ENCODE assay signal across 13 cellular contexts in the genomic region with DNA sequence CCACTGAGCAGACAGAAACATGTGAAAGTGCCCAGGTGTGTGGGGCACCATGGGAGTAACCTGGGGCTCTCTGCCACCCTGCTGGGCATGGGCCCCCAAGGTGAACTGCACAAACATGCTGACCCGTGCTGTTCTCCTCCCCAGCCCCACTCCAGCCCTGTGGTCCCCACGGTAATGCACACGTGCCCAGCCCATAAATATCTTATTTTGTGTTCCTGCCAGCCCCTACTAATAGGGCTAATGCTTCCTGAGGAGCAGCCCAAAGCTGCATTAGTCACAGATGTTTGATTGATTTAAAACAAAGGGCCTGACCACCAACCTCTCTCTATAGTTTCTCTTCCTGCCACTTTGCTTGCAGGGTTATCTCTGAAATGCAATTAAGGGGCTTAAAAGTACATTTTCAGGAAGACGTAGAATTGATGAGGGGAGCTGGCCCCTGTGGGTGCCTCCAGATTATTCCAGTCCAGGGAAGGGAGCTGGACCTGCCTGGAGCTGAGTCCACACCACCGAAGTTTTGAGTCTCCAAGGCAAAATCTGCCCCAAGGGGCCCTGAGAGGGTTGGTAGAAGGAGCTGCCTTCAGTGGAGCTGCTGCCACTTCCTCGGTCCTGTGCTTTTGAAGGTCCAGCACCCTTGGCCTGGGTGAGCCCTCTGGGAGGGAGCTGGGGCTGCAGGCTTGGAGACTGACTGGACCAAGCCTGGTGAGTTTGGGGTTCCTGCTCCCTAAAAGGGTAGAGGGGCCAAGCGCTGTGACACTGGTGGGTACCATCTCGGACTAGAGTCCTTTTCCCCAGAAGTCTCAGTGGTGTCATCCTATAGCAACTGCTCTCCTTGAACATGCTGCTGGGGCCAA.
A peak's percentile ranks its signal among the peaks of the same experiment; 100 is the strongest.
DNase-seq lines count a peak whose midpoint lies in the region; TF ChIP-seq lines count a peak whose summit lies in the region.
"Had no signal": no experiment of that assay in that cellular context is flagged by ENCODE, and none has a peak within 500 bp of the region (broad histone marks: within the 10 kb centered on the region; RNA-seq: fewer than 3 reads in every experiment).

No MANE protein-coding gene starts in this region.

- H3K9me3 ChIP-seq in Loucy (ENCODE audit: insufficient read depth, low read depth, low read length) (no peaks in the 10 kb centered on the region), esophagus muscularis mucosa (no peaks in the 10 kb centered on the region), spleen (no peaks in the 10 kb centered on the region), trophoblast cell (ENCODE audit: insufficient read depth, low read depth, low read length) (no peaks in the 10 kb centered on the region), SJCRH30 (replicated peaks) (no peaks in the 10 kb centered on the region)

- intact Hi-C loops in esophagus muscularis mucosa (cut with DNase I): no loop called here
- intact Hi-C loops in spleen (cut with DNase I; ENCODE audit: low total_unique reads): no loop called here
- intact Hi-C loops in activated T-helper 1 cell treated with anti-CD3 and anti-CD28 coated beads, Interleukin-12 subunit alpha, Interleukin-12 subunit beta, Interleukin-2, Interleukin-4 antibody, amounts not matched to agents 30 ng/mL and 10 ng/mL and 1 ng/mL, durations not matched to agents 14 hours and 24 hours and 36 hours (cut with micrococcal nuclease): no loop called here

- no peak for TF ChIP-seq POLR2A in esophagus muscularis mucosa (IDR thresholded peaks at IDR 0.05; ENCODE audit: low read depth)
- TF ChIP-seq POLR2A in spleen (IDR thresholded peaks at IDR 0.05): no peak

- TF ChIP-seq CTCF in Loucy (conservative IDR thresholded peaks at IDR 0.05; ENCODE audit: low read length) (no peak), esophagus muscularis mucosa (IDR thresholded peaks at IDR 0.05) (no peak), spleen (IDR thresholded peaks at IDR 0.05 in 8 of 11, conservative IDR thresholded peaks at IDR 0.05 in 3 of 11) (no peak)

- H3K18ac ChIP-seq in trophoblast cell (ENCODE audit: low read length): no peak overlapping the region

- H3K27ac ChIP-seq in esophagus muscularis mucosa (replicated peaks in 1 of 4): no peak overlapping the region
- no peak overlapping the region for H3K27ac ChIP-seq in spleen
- H3K27ac ChIP-seq in trophoblast cell (ENCODE audit: low read depth, low read length): no peak overlapping the region
- H3K27ac ChIP-seq in SJCRH30: no peak overlapping the region

- H3K4me1 ChIP-seq in Loucy (ENCODE audit: insufficient read depth, low read length, poor library complexity, severe bottlenecking): peaks cover 35% of the 10 kb centered on the region
- H3K4me1 ChIP-seq in esophagus muscularis mucosa: no peaks in the 10 kb centered on the region
- H3K4me1 ChIP-seq in spleen: no peaks in the 10 kb centered on the region
- no peaks in the 10 kb centered on the region for H3K4me1 ChIP-seq in trophoblast cell (ENCODE audit: control insufficient read depth in 1 of 2, insufficient read depth in 2 of 2, low read length in 2 of 2)
- H3K4me1 ChIP-seq in SJCRH30: no peaks in the 10 kb centered on the region

- no peaks in the 10 kb centered on the region for H3K79me1 ChIP-seq in trophoblast cell (ENCODE audit: low read length)

- H3K9me2 ChIP-seq in Loucy (replicated peaks; ENCODE audit: low read depth, low read length): no peaks in the 10 kb centered on the region

- no peak overlapping the region for H3K4ac ChIP-seq in trophoblast cell (ENCODE audit: low read depth, low read length)

- no peak overlapping the region for H3K4me3 Mint-ChIP-seq in activated T-helper 1 cell treated with anti-CD3 and anti-CD28 coated beads, Interleukin-12 subunit alpha, Interleukin-12 subunit beta, Interleukin-2, Interleukin-4 antibody, amounts not matched to agents 30 ng/mL and 10 ng/mL and 1 ng/mL, durations not matched to agents 14 hours and 24 hours and 36 hours
- H3K4me3 Mint-ChIP-seq: IgD-negative memory B cell had no signal

- DNase-seq in RPMI7951 (ENCODE audit: low read depth): peak; percentile 19
- peak; percentile 89 for DNase-seq in esophagus muscularis mucosa (ENCODE audit: extremely low spot score)
- DNase-seq in spleen: peak; percentile 43
- DNase-seq in trophoblast cell: no peak
- DNase-seq in SJCRH30: no peak
- no peak for DNase-seq in activated T-helper 1 cell treated with anti-CD3 and anti-CD28 coated beads, Interleukin-12 subunit alpha, Interleukin-12 subunit beta, Interleukin-2, Interleukin-4 antibody, amounts not matched to agents 30 ng/mL and 10 ng/mL and 1 ng/mL, durations not matched to agents 14 hours and 24 hours and 36 hours (ENCODE audit: low spot score)
- DNase-seq: DMS153; NCI-H1436; NCI-H2081; NCI-H524; NK-92 treated with Interleukin-12 subunit alpha and Interleukin-12 subunit beta, amount 100 ng/mL, for 24 hours had no signal

- no peak overlapping the region for H2BK5ac ChIP-seq in trophoblast cell (ENCODE audit: low read depth, low read length, poor library complexity)

- H3K9ac ChIP-seq in Loucy (ENCODE audit: low read depth, low read length, poor library complexity, severe bottlenecking) (peak overlapping the region; percentile 21), trophoblast cell (ENCODE audit: low read length) (no peak overlapping the region)

- H3K27me3 Mint-ChIP-seq in activated T-helper 1 cell treated with anti-CD3 and anti-CD28 coated beads, Interleukin-12 subunit alpha, Interleukin-12 subunit beta, Interleukin-2, Interleukin-4 antibody, amounts not matched to agents 30 ng/mL and 10 ng/mL and 1 ng/mL, durations not matched to agents 14 hours and 24 hours and 36 hours (ENCODE audit: insufficient read depth): peaks cover 5% of the 10 kb centered on the region
- H3K27me3 Mint-ChIP-seq: IgD-negative memory B cell had no signal

- peak overlapping the region; percentile 44 for H3K4me3 ChIP-seq in Loucy (ENCODE audit: low read length, poor library complexity, severe bottlenecking)
- no peak overlapping the region for H3K4me3 ChIP-seq in esophagus muscularis mucosa
- no peak overlapping the region for H3K4me3 ChIP-seq in spleen
- H3K4me3 ChIP-seq in trophoblast cell (ENCODE audit: low read depth, low read length): no peak overlapping the region
- H3K4me3 ChIP-seq in SJCRH30: no peak overlapping the region

- no peak overlapping the region for H2BK12ac ChIP-seq in trophoblast cell (ENCODE audit: low read length)

- no peak for TF ChIP-seq EP300 in esophagus muscularis mucosa (IDR thresholded peaks at IDR 0.05)

- no peak overlapping the region for H4K12ac ChIP-seq in trophoblast cell (ENCODE audit: low read depth, low read length)

- no peaks in the 10 kb centered on the region for H3K4me1 Mint-ChIP-seq in activated T-helper 1 cell treated with anti-CD3 and anti-CD28 coated beads, Interleukin-12 subunit alpha, Interleukin-12 subunit beta, Interleukin-2, Interleukin-4 antibody, amounts not matched to agents 30 ng/mL and 10 ng/mL and 1 ng/mL, durations not matched to agents 14 hours and 24 hours and 36 hours (ENCODE audit: low read depth)

- no peak overlapping the region for H4K91ac ChIP-seq in trophoblast cell (ENCODE audit: low read depth, low read length)

- H3K36me3 ChIP-seq in Loucy (ENCODE audit: insufficient read depth, low read length) (no peaks in the 10 kb centered on the region), esophagus muscularis mucosa (no peaks in the 10 kb centered on the region), spleen (no peaks in the 10 kb centered on the region), trophoblast cell (ENCODE audit: control insufficient read depth in 1 of 2, insufficient read depth in 2 of 2, low read length in 2 of 2) (no peaks in the 10 kb centered on the region), SJCRH30 (no peaks in the 10 kb centered on the region)

- no peak overlapping the region for H2AK5ac ChIP-seq in trophoblast cell (ENCODE audit: low read length)

- H3K4me2 ChIP-seq in Loucy (ENCODE audit: low read depth, low read length, poor library complexity, severe bottlenecking): peak overlapping the region; percentile 70
- no peak overlapping the region for H3K4me2 ChIP-seq in trophoblast cell (ENCODE audit: low read length)

- H3K27me3 ChIP-seq in Loucy (ENCODE audit: insufficient read depth, low read length, poor library complexity, severe bottlenecking) (no peaks in the 10 kb centered on the region), esophagus muscularis mucosa (no peaks in the 10 kb centered on the region), spleen (replicated peaks in 1 of 7) (peaks cover 0 to 5% (median 0%) of the 10 kb centered on the region in 7 donors), trophoblast cell (ENCODE audit: insufficient read depth, low read length) (no peaks in the 10 kb centered on the region), SJCRH30 (no peaks in the 10 kb centered on the region)

- no peaks in the 10 kb centered on the region for H3F3A ChIP-seq in Loucy (ENCODE audit: low read depth)

- H2AFZ ChIP-seq in Loucy (ENCODE audit: low read length) (peak overlapping the region; percentile 74), trophoblast cell (ENCODE audit: insufficient read depth, low read length, poor library complexity) (no peak overlapping the region)

- H3K79me2 ChIP-seq in Loucy (ENCODE audit: insufficient read depth, low read length): no peaks in the 10 kb centered on the region
- no peaks in the 10 kb centered on the region for H3K79me2 ChIP-seq in trophoblast cell (ENCODE audit: control insufficient read depth, insufficient read depth, low read length, poor library complexity)

- no peak overlapping the region for H3K14ac ChIP-seq in trophoblast cell (ENCODE audit: low read length)

- H2BK120ac ChIP-seq in trophoblast cell (ENCODE audit: insufficient read depth, low read length, poor library complexity): no peak overlapping the region

- no peaks in the 10 kb centered on the region for H3K9me3 Mint-ChIP-seq in activated T-helper 1 cell treated with anti-CD3 and anti-CD28 coated beads, Interleukin-12 subunit alpha, Interleukin-12 subunit beta, Interleukin-2, Interleukin-4 antibody, amounts not matched to agents 30 ng/mL and 10 ng/mL and 1 ng/mL, durations not matched to agents 14 hours and 24 hours and 36 hours

- WGBS in esophagus muscularis mucosa: 37% methylated on average over 4 of the region's 8 CpGs
- WGBS in spleen, 5 donors: 45 to 53% (median 49%) methylated on average over 7 to 8 of the region's 8 CpGs
- no CpG with 5 or more reads among the region's 8 CpGs for WGBS in trophoblast cell (ENCODE audit: extremely low coverage, insufficient coverage, insufficient read length)

- H3K23ac ChIP-seq in trophoblast cell (ENCODE audit: low read length): no peak overlapping the region

- H3K36me3 Mint-ChIP-seq in activated T-helper 1 cell treated with anti-CD3 and anti-CD28 coated beads, Interleukin-12 subunit alpha, Interleukin-12 subunit beta, Interleukin-2, Interleukin-4 antibody, amounts not matched to agents 30 ng/mL and 10 ng/mL and 1 ng/mL, durations not matched to agents 14 hours and 24 hours and 36 hours (ENCODE audit: low read depth): no peaks in the 10 kb centered on the region

- no peak overlapping the region for H3K27ac Mint-ChIP-seq in activated T-helper 1 cell treated with anti-CD3 and anti-CD28 coated beads, Interleukin-12 subunit alpha, Interleukin-12 subunit beta, Interleukin-2, Interleukin-4 antibody, amounts not matched to agents 30 ng/mL and 10 ng/mL and 1 ng/mL, durations not matched to agents 14 hours and 24 hours and 36 hours
- H3K27ac Mint-ChIP-seq: IgD-negative memory B cell had no signal

- no peak overlapping the region for H4K8ac ChIP-seq in trophoblast cell (ENCODE audit: low read depth, low read length)

- no peaks in the 10 kb centered on the region for H4K20me1 ChIP-seq in Loucy (ENCODE audit: insufficient read depth, low read length, poor library complexity, severe bottlenecking)

Comparison
In these comparisons a context has a peak if more than half of its experiments do, and no peak if none do; other contexts are left out.
1. DNase-seq: peak in RPMI7951 (single experiment), esophagus muscularis mucosa (single experiment) and spleen (single experiment); none in trophoblast cell (0 of 2), SJCRH30 (0 of 2) and activated T-helper 1 cell treated with anti-CD3 and anti-CD28 coated beads, Interleukin-12 subunit alpha, Interleukin-12 subunit beta, Interleukin-2, Interleukin-4 antibody, amounts not matched to agents 30 ng/mL and 10 ng/mL and 1 ng/mL, durations not matched to agents 14 hours and 24 hours and 36 hours (single experiment).